Comparison of ENCODE assay signal across 10 cellular contexts in genomic region chr10:99975942-99976809, GRCh38. TPM values are rescaled to one million over a fixed set of nuclear protein-coding genes. Genes with fewer than 3 reads are reported as not detected.
A peak's percentile ranks its signal among the peaks of the same experiment; 100 is the strongest.
DNase-seq lines count a peak whose midpoint lies in the region; ATAC-seq and TF ChIP-seq lines count a peak whose summit lies in the region.
"Had no signal": no experiment of that assay in that cellular context is flagged by ENCODE, and none has a peak within 500 bp of the region (broad histone marks: within the 10 kb centered on the region; RNA-seq: fewer than 3 reads in every experiment).

No MANE protein-coding gene starts in this region.

- H3K27ac ChIP-seq in Peyer's patch (peak overlapping the region in 3 of 4 donors; percentile 45 to 78 (median 59)), MM.1S (ENCODE audit: low read length) (no peak overlapping the region)

- H3K27ac Mint-ChIP-seq in progenitor cell of endocrine pancreas: no peak overlapping the region

- ATAC-seq in GM18502 (IDR thresholded peaks at IDR 0.05; ENCODE audit: poor library complexity, unreplicated experiment): peak; percentile 42
- ATAC-seq: stimulated activated naive CD8-positive, alpha-beta T cell treated with anti-CD3 and anti-CD28 coated beads, Interleukin-15, Interleukin-2, amounts not matched to agents 100 U/mL and 50 U/mL, for 24 hours had no signal

- H3K36me3 ChIP-seq in Peyer's patch (peaks cover 0 to 5% (median 0%) of the 10 kb centered on the region in 3 donors), MM.1S (replicated peaks; ENCODE audit: insufficient read depth, low read length) (no peaks in the 10 kb centered on the region)

- H3K4me3 Mint-ChIP-seq in progenitor cell of endocrine pancreas (ENCODE audit: low read depth): no peak overlapping the region

- DNase-seq in Peyer's patch (no peak), fibroblast of mammary gland (ENCODE audit: low read depth) (peak; percentile 88), skeletal muscle cell (ENCODE audit: low read depth) (peak; percentile 75), progenitor cell of endocrine pancreas (ENCODE audit: low spot score, unreplicated experiment) (no peak), DMS153 treated with DMSO at 0.1 percent for 48 hours (lab: John Stamatoyannopoulos, UW; ENCODE audit: unreplicated experiment) (no peak), MM.1S (no peak)
- no peak for DNase-seq in effector CD8-positive, alpha-beta T cell (lab: John Stamatoyannopoulos, UW)
- DNase-seq: kidney; stimulated activated naive CD8-positive, alpha-beta T cell treated with anti-CD3 and anti-CD28 coated beads, Interleukin-15, Interleukin-2, amounts not matched to agents 100 U/mL and 50 U/mL, for 24 hours had no signal

- no peak overlapping the region for H2AFZ ChIP-seq in MM.1S (ENCODE audit: low read length)

- H3K36me3 Mint-ChIP-seq in progenitor cell of endocrine pancreas (ENCODE audit: insufficient read depth): peaks cover 4% of the 10 kb centered on the region

- no peak overlapping the region for H3K9ac ChIP-seq in MM.1S (ENCODE audit: low read length)

- no peaks in the 10 kb centered on the region for H3F3A ChIP-seq in MM.1S (ENCODE audit: insufficient read depth, low read length)

- H3K9me3 ChIP-seq in Peyer's patch: no peaks in the 10 kb centered on the region
- H3K9me3 ChIP-seq in MM.1S (replicated peaks; ENCODE audit: insufficient read depth, low read length): no peaks in the 10 kb centered on the region

- H4K20me1 ChIP-seq in MM.1S (ENCODE audit: insufficient read depth, low read length): no peaks in the 10 kb centered on the region

- H3K4me1 Mint-ChIP-seq in progenitor cell of endocrine pancreas (ENCODE audit: low read depth): peaks cover 12% of the 10 kb centered on the region

- TF ChIP-seq POLR2A in Peyer's patch (IDR thresholded peaks at IDR 0.05): no peak

- no peak overlapping the region for H3K4me2 ChIP-seq in MM.1S (ENCODE audit: low read depth, low read length)

- no peaks in the 10 kb centered on the region for H3K9me3 Mint-ChIP-seq in progenitor cell of endocrine pancreas (ENCODE audit: low read depth)

- no peaks in the 10 kb centered on the region for H3K9me2 ChIP-seq in MM.1S (replicated peaks; ENCODE audit: insufficient read depth, low read length)

- H3K27me3 ChIP-seq in Peyer's patch (no peaks in the 10 kb centered on the region), MM.1S (replicated peaks; ENCODE audit: insufficient read depth, low read length) (no peaks in the 10 kb centered on the region)

- H3K4me3 ChIP-seq in Peyer's patch (no peak overlapping the region), fibroblast of mammary gland (ENCODE audit: control insufficient read depth, low read depth, low read length) (no peak overlapping the region), skeletal muscle cell (ENCODE audit: low read depth, low read length) (no peak overlapping the region), MM.1S (ENCODE audit: low read length) (no peak overlapping the region)

- TF ChIP-seq CTCF in Peyer's patch (IDR thresholded peaks at IDR 0.05) (no peak), fibroblast of mammary gland (conservative IDR thresholded peaks at IDR 0.05; ENCODE audit: control insufficient read depth, insufficient read depth, low read depth, low read length) (no peak), progenitor cell of endocrine pancreas (IDR thresholded peaks at IDR 0.05; ENCODE audit: unreplicated experiment) (no peak), MM.1S (IDR thresholded peaks at IDR 0.05; ENCODE audit: low read length) (no peak)

- no peaks in the 10 kb centered on the region for H3K27me3 Mint-ChIP-seq in progenitor cell of endocrine pancreas

- H3K4me1 ChIP-seq in Peyer's patch (peaks cover 0 to 29% (median 11%) of the 10 kb centered on the region in 4 donors), MM.1S (ENCODE audit: low read length) (no peaks in the 10 kb centered on the region)

- no peaks in the 10 kb centered on the region for H3K79me2 ChIP-seq in MM.1S (ENCODE audit: low read length)

RNA-seq across cellular contexts. Expression of gene DNMBP, which starts 33.6 kb away (rescaled TPM):
- total RNA-seq in Peyer's patch: 10 to 100 TPM; 53.6 to 96.0 (median 69.6) TPM
- total RNA-seq in progenitor cell of endocrine pancreas: 43.8 and 47.5 TPM in 2 replicates

Comparison
In these comparisons a context has a peak if more than half of its experiments do, and no peak if none do; other contexts are left out.
1. DNase-seq: peak in fibroblast of mammary gland (single experiment) and skeletal muscle cell (single experiment); none in Peyer's patch (0 of 3), progenitor cell of endocrine pancreas (single experiment), DMS153 treated with DMSO at 0.1 percent for 48 hours (single experiment), effector CD8-positive, alpha-beta T cell (single experiment) and MM.1S (single experiment).